Comparison of ENCODE assay signal across 25 cellular contexts in the genomic region with DNA sequence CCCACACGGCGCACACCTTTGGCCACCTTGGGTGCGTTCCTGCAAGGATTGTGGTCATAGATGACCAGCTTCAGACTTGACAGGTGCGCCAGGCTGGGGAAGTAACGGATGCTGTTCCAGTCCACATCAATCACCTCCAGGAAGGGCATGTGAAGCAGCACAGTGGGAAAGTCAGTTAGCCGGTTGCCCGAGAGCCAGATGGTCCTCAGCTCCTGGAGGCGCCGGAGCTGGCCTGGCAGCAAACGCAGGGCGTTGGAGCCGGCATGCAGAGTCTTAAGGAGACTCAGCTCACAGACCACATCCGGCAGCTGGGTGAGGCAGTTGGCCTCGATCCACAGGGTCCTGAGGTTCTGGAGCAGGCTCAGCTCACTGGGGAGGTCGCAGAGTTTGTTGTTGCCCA. TPM values are rescaled to one million over a fixed set of nuclear protein-coding genes. Genes with fewer than 3 reads are reported as not detected.
A peak's percentile ranks its signal among the peaks of the same experiment; 100 is the strongest.
DNase-seq lines count a peak whose midpoint lies in the region; ATAC-seq, FAIRE-seq and TF ChIP-seq lines count a peak whose summit lies in the region.
"Had no signal": no experiment of that assay in that cellular context is flagged by ENCODE, and none has a peak within 500 bp of the region (broad histone marks: within the 10 kb centered on the region; RNA-seq: fewer than 3 reads in every experiment).

No MANE protein-coding gene starts in this region.

- H3K4me1 ChIP-seq in GM23338 (ENCODE audit: insufficient read depth), result no peaks in the 10 kb centered on the region
- no peaks in the 10 kb centered on the region for H3K4me1 ChIP-seq in H1 (replicated peaks in 1 of 4; ENCODE audit: control insufficient read depth in 3 of 4, insufficient read depth in 4 of 4, low read length in 3 of 4)
- no peaks in the 10 kb centered on the region for H3K4me1 ChIP-seq in breast epithelium
- H3K4me1 ChIP-seq: BE2C had no signal

- no peaks in the 10 kb centered on the region for H3F3A ChIP-seq in GM23338 (replicated peaks; ENCODE audit: low read depth)

- 94% methylated on average over 14 of the region's 15 CpGs; no CpG with 5 or more reads in 1 of the 2 experiments for WGBS in H1 (ENCODE audit: extremely low coverage in 1 of 2, insufficient coverage in 1 of 2, insufficient read length in 1 of 2, insufficient replicate concordance in 2 of 2, low coverage in 1 of 2, low lambda C conversion rate in 2 of 2, missing lambda C conversion rate in 1 of 2), 2 experiments

- no peak overlapping the region for H3K56ac ChIP-seq in H1 (replicated peaks; ENCODE audit: insufficient read length, low read depth, low read length)

- no peak overlapping the region for H3K18ac ChIP-seq in H1 (ENCODE audit: extremely low read depth, low read length)

- no peak overlapping the region for H3K9ac ChIP-seq in H1 (replicated peaks in 1 of 4; ENCODE audit: extremely low read depth in 1 of 4, low read depth in 3 of 4, low read length in 3 of 4)
- H3K9ac ChIP-seq: GM23248 had no signal

- H4K91ac ChIP-seq in H1 (replicated peaks; ENCODE audit: insufficient read length, low read length), result no peak overlapping the region

- H4K8ac ChIP-seq in H1 (ENCODE audit: extremely low read depth, insufficient read depth, low read length), result no peak overlapping the region

- H3K4me1 Mint-ChIP-seq in GM23338, result no peaks in the 10 kb centered on the region

- no peak overlapping the region for H3K14ac ChIP-seq in H1 (ENCODE audit: insufficient read length)

- no peaks in the 10 kb centered on the region for H3K9me3 Mint-ChIP-seq in GM23338

- H2BK20ac ChIP-seq in H1 (ENCODE audit: low read length), result no peak overlapping the region

- H3K79me2 ChIP-seq in GM23338 (replicated peaks; ENCODE audit: insufficient read depth), result no peaks in the 10 kb centered on the region
- H3K79me2 ChIP-seq in H1 (ENCODE audit: control insufficient read depth in 1 of 2, insufficient read depth in 2 of 2, low read length in 2 of 2), result no peaks in the 10 kb centered on the region

- H3K27me3 ChIP-seq in GM23338 (ENCODE audit: insufficient read depth), result no peaks in the 10 kb centered on the region
- H3K27me3 ChIP-seq in H1 (replicated peaks in 1 of 4; ENCODE audit: control insufficient read depth in 3 of 4, extremely low read depth in 1 of 4, insufficient read depth in 3 of 4, low read length in 3 of 4), result no peaks in the 10 kb centered on the region
- no peaks in the 10 kb centered on the region for H3K27me3 ChIP-seq in breast epithelium
- H3K27me3 ChIP-seq: BE2C had no signal

- POLR2A ChIA-PET in H1 (lab: Charles Lee; ENCODE audit: partially characterized antibody), result interaction anchor here (1.0 to 1.3 kb wide), 5 partner anchors 9 to 334 kb away, joined by 3 to 6 read pairs (median 3); partner anchors contain the start of gene CCT2
- POLR2A ChIA-PET in HEK293T (lab: Yijun Ruan, JAX), result interaction anchor here (0.9 kb wide), 1 partner anchor 25 kb away, joined by 4 read pairs; the partner anchor contains the start of gene CCT2

- no peak overlapping the region for H4K5ac ChIP-seq in H1 (ENCODE audit: insufficient read length, low read depth, low read length)

- no peaks in the 10 kb centered on the region for H4K20me1 ChIP-seq in GM23338 (replicated peaks; ENCODE audit: insufficient read depth)
- no peaks in the 10 kb centered on the region for H4K20me1 ChIP-seq in H1 (replicated peaks in 1 of 2; ENCODE audit: control insufficient read depth in 1 of 2, insufficient read depth in 2 of 2, low read length in 2 of 2)

- no peak overlapping the region for H3K4me3 Mint-ChIP-seq in GM23338

- H3K9me3 ChIP-seq in H1 (ENCODE audit: insufficient read depth in 2 of 2, low read depth in 1 of 2, low read length in 1 of 2) (no peaks in the 10 kb centered on the region), breast epithelium (no peaks in the 10 kb centered on the region)
- H3K9me3 ChIP-seq: BE2C had no signal

- H3K9me2 ChIP-seq in GM23338 (ENCODE audit: insufficient read depth), result no peaks in the 10 kb centered on the region

- TF ChIP-seq CTCF in GM23338 (conservative IDR thresholded peaks at IDR 0.05; ENCODE audit: low read depth in 2 of 2) (no peak), H1 (IDR thresholded peaks at IDR 0.05; ENCODE audit: control extremely low read depth in 1 of 3, insufficient read depth in 1 of 3, low read depth in 1 of 3, low read length in 3 of 3) (no peak), breast epithelium (IDR thresholded peaks at IDR 0.05) (no peak)

- no peaks in the 10 kb centered on the region for H3K36me3 ChIP-seq in GM23338 (ENCODE audit: insufficient read depth)
- H3K36me3 ChIP-seq in H1 (ENCODE audit: control insufficient read depth in 2 of 4, insufficient read depth in 4 of 4, low read length in 3 of 4), result no peaks in the 10 kb centered on the region
- H3K36me3 ChIP-seq in breast epithelium, result no peaks in the 10 kb centered on the region
- H3K36me3 ChIP-seq: BE2C had no signal

- no peak for TF ChIP-seq RAD21 in H1 (IDR thresholded peaks at IDR 0.05 in 1 of 2, conservative IDR thresholded peaks at IDR 0.05 in 1 of 2; ENCODE audit: low read depth in 2 of 2, low read length in 2 of 2)

- H3K27ac ChIP-seq in GM23338 (ENCODE audit: low read depth) (no peak overlapping the region), H1 (ENCODE audit: low read depth, low read length) (no peak overlapping the region), breast epithelium (no peak overlapping the region)
- H3K27ac ChIP-seq: GM23248 had no signal

- H3K23ac ChIP-seq in H1 (ENCODE audit: insufficient read length), result no peak overlapping the region

- no peak for TF ChIP-seq POLR2A in H1 (IDR thresholded peaks at IDR 0.05; ENCODE audit: control extremely low read depth in 1 of 2, low read depth in 2 of 2, low read length in 2 of 2)
- TF ChIP-seq POLR2A in breast epithelium (IDR thresholded peaks at IDR 0.05), result no peak

- no peak overlapping the region for H2AK5ac ChIP-seq in H1 (ENCODE audit: low read depth, low read length)

- H2BK5ac ChIP-seq in H1 (ENCODE audit: low read depth, low read length), result no peak overlapping the region

- peaks cover 4% of the 10 kb centered on the region for H3K27me3 Mint-ChIP-seq in GM23338 (ENCODE audit: insufficient read depth, low read depth, poor library complexity)

- H3K4me3 ChIP-seq in GM23338 (no peak overlapping the region), H1 (ENCODE audit: extremely low read depth in 1 of 4, insufficient read depth in 2 of 4, low read depth in 3 of 4, low read length in 4 of 4) (no peak overlapping the region), breast epithelium (no peak overlapping the region)
- H3K4me3 ChIP-seq: GM23248 had no signal

- FAIRE-seq in H1 (lab: Jason Lieb, UNC), result no peak
- FAIRE-seq: D721Med, GM12891, HepG2, RCC 7860 had no signal

- H3K79me1 ChIP-seq in H1 (ENCODE audit: low read depth, low read length), result no peaks in the 10 kb centered on the region

- H3K36me3 Mint-ChIP-seq in GM23338 (ENCODE audit: low read depth), result no peaks in the 10 kb centered on the region

- H2BK12ac ChIP-seq in H1 (ENCODE audit: low read depth, low read length), result no peak overlapping the region

- no peak for TF ChIP-seq EP300 in H1 (IDR thresholded peaks at IDR 0.05; ENCODE audit: borderline replicate concordance in 1 of 2, low read depth in 2 of 2, low read length in 2 of 2)

- ATAC-seq in GM23338 (no peak), left ventricle myocardium superior (peak; percentile 35), HG02938 (IDR thresholded peaks at IDR 0.05; ENCODE audit: unreplicated experiment) (no peak), HG03457 (IDR thresholded peaks at IDR 0.05; ENCODE audit: unreplicated experiment) (no peak)
- ATAC-seq: HepG2 had no signal

- H2BK15ac ChIP-seq in H1 (ENCODE audit: low read length), result no peak overlapping the region

- no peaks in the 10 kb centered on the region for H3K23me2 ChIP-seq in H1 (ENCODE audit: low read depth, low read length)

- CTCF ChIA-PET in H1 (lab: Charles Lee; ENCODE audit: partially characterized antibody) (interaction anchor here (1.0 to 1.6 kb wide), 8 partner anchors 9 to 319 kb away, joined by 3 to 5 read pairs (median 4); no protein-coding TSS in a partner anchor), HEK293T (lab: Yijun Ruan, JAX) (interaction anchor here (0.6 kb wide), 1 partner anchor 253 kb away, joined by 4 read pairs; no protein-coding TSS in a partner anchor)

- H2BK120ac ChIP-seq in H1 (replicated peaks; ENCODE audit: low read depth, low read length), result no peak overlapping the region

- H2AFZ ChIP-seq in GM23338, result peak overlapping the region; percentile 52; the same call in 1 of the 2 replicates
- peak overlapping the region; percentile 15; the same call in 1 of the 2 replicates for H2AFZ ChIP-seq in H1 (ENCODE audit: low read length)
- H2AFZ ChIP-seq: GM23248 had no signal

- DNase-seq in GM23338 (ENCODE audit: low spot score), result no peak
- peak; percentile 41 for DNase-seq in NCI-H446 treated with DMSO at 0.1 percent for 48 hours (lab: John Stamatoyannopoulos, UW)
- DNase-seq in H1 (ENCODE audit: low read depth in 1 of 2, low spot score in 2 of 2), result no peak
- no peak for DNase-seq in left ventricle myocardium superior
- no peak for DNase-seq in HEK293T (ENCODE audit: extremely low spot score)
- no peak for DNase-seq in breast epithelium (ENCODE audit: low spot score in 2 of 2)
- DNase-seq: BE2C, DMS79 treated with DMSO at 0.1 percent for 48 hours, GM23248, HCEC 1CT, KBM-7, NCI-H1092 treated with DMSO at 0.1 percent for 48 hours, NCI-H1436 treated with DMSO at 0.1 percent for 48 hours, NCI-H2029 treated with DMSO at 0.1 percent for 48 hours, NCI-H226, NCI-H774, OCI-M1, SHP77 had no signal

- intact Hi-C loops in left ventricle myocardium superior (cut with micrococcal nuclease), result no loop called here
- intact Hi-C loops in breast epithelium (cut with DNase I; ENCODE audit: low total_unique reads), result no loop called here

- no peak overlapping the region for H3K4me2 ChIP-seq in GM23338
- H3K4me2 ChIP-seq in H1 (ENCODE audit: insufficient read depth in 1 of 2, low read depth in 2 of 2, low read length in 2 of 2), result no peak overlapping the region

- H3K27ac Mint-ChIP-seq in GM23338, result no peak overlapping the region

- H3K4ac ChIP-seq in H1 (replicated peaks; ENCODE audit: insufficient read length, low read depth, low read length), result no peak overlapping the region

RNA-seq across cellular contexts. Expression of gene LRRC10, which starts 0.6 kb away (rescaled TPM):
- not detected in 2 replicates for total RNA-seq in GM23338 (2014; rRNA removed; shearing (Covaris generic))
- not detected in 2 replicates for polyA plus RNA-seq in GM23338 (2016; fragmentation: Nextera tagmentation; extraction: Ambion mirVana)
- total RNA-seq in H1 (2021; fragmentation: NEBNext Ultra II Directional; extraction: Animal tissue kit (Norgen Biotek cat#: 25700)), result not detected in 2 replicates
- polyA plus RNA-seq in H1 (2011; rRNA removed), result not detected in 2 replicates
- polyA plus RNA-seq in H1 (2011; cell fraction: cytosol; rRNA removed), result not detected
- polyA plus RNA-seq in H1 (2011; cell fraction: nucleus; rRNA removed), result not detected
- not detected in 4 replicates for polyA plus RNA-seq in H1 (2012, experiment 1 of 2)
- not detected for polyA plus RNA-seq in H1 (2012, experiment 2 of 2)
- polyA plus RNA-seq in H1 (2013, experiment 1 of 2), result not detected
- not detected for polyA plus RNA-seq in H1 (2013, experiment 2 of 2)
- polyA minus RNA-seq in H1 (2011; rRNA and poly(A)+ RNA removed), result not detected in 2 replicates
- polyA minus RNA-seq in H1 (2011; cell fraction: cytosol; rRNA and poly(A)+ RNA removed), result not detected
- polyA minus RNA-seq in H1 (2011; cell fraction: nucleus; rRNA and poly(A)+ RNA removed), result not detected
- total RNA-seq in left ventricle myocardium superior, result 50.8 TPM
- total RNA-seq in breast epithelium, result not detected
- total RNA-seq: A673, GM23248, HepG2 had no signal
- polyA plus RNA-seq: GM23248, HepG2 had no signal

RNA-seq across cellular contexts. Expression of gene CCT2, which starts 24.9 kb away (rescaled TPM):
- total RNA-seq in GM23338 (2014; rRNA removed; shearing (Covaris generic)), result 389 and 434 TPM in 2 replicates
- polyA plus RNA-seq in GM23338 (2016; fragmentation: Nextera tagmentation; extraction: Ambion mirVana) (778 and 865 TPM in 2 replicates), H1 (2011; rRNA removed) (153 and 244 TPM in 2 replicates)
- 409 and 419 TPM in 2 replicates for total RNA-seq in H1 (2021; fragmentation: NEBNext Ultra II Directional; extraction: Animal tissue kit (Norgen Biotek cat#: 25700))
- 245 TPM for polyA plus RNA-seq in H1 (2011; cell fraction: cytosol; rRNA removed)
- 196 TPM for polyA plus RNA-seq in H1 (2011; cell fraction: nucleus; rRNA removed)
- 288 to 418 TPM (median 317 TPM) in 4 replicates for polyA plus RNA-seq in H1 (2012, experiment 1 of 2)
- 43.3 TPM for polyA plus RNA-seq in H1 (2012, experiment 2 of 2)
- polyA plus RNA-seq in H1 (2013, experiment 1 of 2), result 334 TPM
- polyA plus RNA-seq in H1 (2013, experiment 2 of 2), result 330 TPM
- polyA minus RNA-seq in H1 (2011; rRNA and poly(A)+ RNA removed), result 462 and 568 TPM in 2 replicates
- polyA minus RNA-seq in H1 (2011; cell fraction: cytosol; rRNA and poly(A)+ RNA removed), result 217 TPM
- 222 TPM for polyA minus RNA-seq in H1 (2011; cell fraction: nucleus; rRNA and poly(A)+ RNA removed)
- total RNA-seq in left ventricle myocardium superior (89.1 TPM), breast epithelium (100 to 1,000 TPM in 2 of 3 donors, 10 to 100 TPM in 1; 80.2 to 126 (median 123) TPM)

Comparison
In these comparisons a context has a peak if more than half of its experiments do, and no peak if none do; other contexts are left out.
1. RNA of gene LRRC10, which starts 0.6 kb away (total RNA-seq): 50.8 TPM in left ventricle myocardium superior (single experiment); not detected in GM23338, not detected in H1 and not detected in breast epithelium; every median in the first group is over 10 times any median in the second.